Comparison of ENCODE assay signal across 8 cellular contexts in genomic region chrX:109856974-109857373, GRCh38.
A peak's percentile ranks its signal among the peaks of the same experiment; 100 is the strongest.
DNase-seq lines count a peak whose midpoint lies in the region; ATAC-seq, FAIRE-seq and TF ChIP-seq lines count a peak whose summit lies in the region.

No MANE protein-coding gene starts in this region.

- no peak overlapping the region for H3K9ac ChIP-seq in SU-DHL-6 (ENCODE audit: low read length)

- H3F3A ChIP-seq in SU-DHL-6 (ENCODE audit: insufficient read depth) = no peaks in the 10 kb centered on the region

- H3K4me3 ChIP-seq in BE2C (ENCODE audit: low read depth, low read length) (no peak overlapping the region), SU-DHL-6 (ENCODE audit: insufficient read depth, low read length, poor library complexity, severe bottlenecking) (no peak overlapping the region), uterus (no peak overlapping the region)

- peak overlapping the region; percentile 34 for H2AFZ ChIP-seq in SU-DHL-6 (ENCODE audit: low read depth, low read length, severe bottlenecking)

- FAIRE-seq in GM12892 (lab: Jason Lieb, UNC) = peak; percentile 78

- no peaks in the 10 kb centered on the region for H3K9me2 ChIP-seq in SU-DHL-6 (replicated peaks; ENCODE audit: insufficient read depth, low read length)

- intact Hi-C loops in uterus (cut with DNase I; ENCODE audit: low total_unique reads) = no loop called here

- H3K79me2 ChIP-seq in SU-DHL-6 (ENCODE audit: insufficient read depth, low read length) = no peaks in the 10 kb centered on the region

- H3K27me3 ChIP-seq in BE2C (no peaks in the 10 kb centered on the region), SU-DHL-6 (ENCODE audit: low read length) (no peaks in the 10 kb centered on the region), uterus (no peaks in the 10 kb centered on the region)

- no peaks in the 10 kb centered on the region for H4K20me1 ChIP-seq in SU-DHL-6 (ENCODE audit: low read depth, low read length)

- H3K4me1 ChIP-seq in BE2C = no peaks in the 10 kb centered on the region
- H3K4me1 ChIP-seq in uterus = no peaks in the 10 kb centered on the region

- DNase-seq in BE2C = no peak
- no peak for DNase-seq in GM12892 (ENCODE audit: insufficient read length)
- peak; percentile 32 for DNase-seq in iPS-NIHi7 (ENCODE audit: extremely low spot score)
- DNase-seq in uterus = no peak
- no peak for DNase-seq in activated effector memory CD4-positive, alpha-beta T cell treated with anti-CD3 and anti-CD28 coated beads, Interleukin-2, amount 50 U/mL, for 16 hours

- H3K27ac ChIP-seq in SU-DHL-6 (ENCODE audit: low read depth, low read length) (no peak overlapping the region), uterus (peak overlapping the region; percentile 23 to 25)

- no peak for ATAC-seq in GM21717 (IDR thresholded peaks at IDR 0.05; ENCODE audit: unreplicated experiment)
- ATAC-seq in GM18873 (IDR thresholded peaks at IDR 0.05; ENCODE audit: low FRiP score, unreplicated experiment) = no peak

- H3K4me2 ChIP-seq in SU-DHL-6 (ENCODE audit: low read depth, low read length, poor library complexity, severe bottlenecking) = no peak overlapping the region

- TF ChIP-seq CTCF in BE2C (IDR thresholded peaks at IDR 0.05; ENCODE audit: low read depth, low read length) (peak; percentile 74), SU-DHL-6 (IDR thresholded peaks at IDR 0.05; ENCODE audit: insufficient read depth, low read length, poor library complexity, severe bottlenecking) (peak; percentile 32), uterus (IDR thresholded peaks at IDR 0.05) (peak; percentile 60 to 78 (median 68))

- TF ChIP-seq POLR2A in GM12892 (IDR thresholded peaks at IDR 0.05; ENCODE audit: low read depth, low read length) (no peak), uterus (IDR thresholded peaks at IDR 0.05) (no peak)

- H3K36me3 ChIP-seq in BE2C (no peaks in the 10 kb centered on the region), SU-DHL-6 (ENCODE audit: low read length) (no peaks in the 10 kb centered on the region), uterus (no peaks in the 10 kb centered on the region)

- H3K9me3 ChIP-seq in BE2C (no peaks in the 10 kb centered on the region), SU-DHL-6 (ENCODE audit: insufficient read depth, low read length) (no peaks in the 10 kb centered on the region), uterus (no peaks in the 10 kb centered on the region)
